Comparison of ENCODE assay signal across 1 cellular context in the genomic region with DNA sequence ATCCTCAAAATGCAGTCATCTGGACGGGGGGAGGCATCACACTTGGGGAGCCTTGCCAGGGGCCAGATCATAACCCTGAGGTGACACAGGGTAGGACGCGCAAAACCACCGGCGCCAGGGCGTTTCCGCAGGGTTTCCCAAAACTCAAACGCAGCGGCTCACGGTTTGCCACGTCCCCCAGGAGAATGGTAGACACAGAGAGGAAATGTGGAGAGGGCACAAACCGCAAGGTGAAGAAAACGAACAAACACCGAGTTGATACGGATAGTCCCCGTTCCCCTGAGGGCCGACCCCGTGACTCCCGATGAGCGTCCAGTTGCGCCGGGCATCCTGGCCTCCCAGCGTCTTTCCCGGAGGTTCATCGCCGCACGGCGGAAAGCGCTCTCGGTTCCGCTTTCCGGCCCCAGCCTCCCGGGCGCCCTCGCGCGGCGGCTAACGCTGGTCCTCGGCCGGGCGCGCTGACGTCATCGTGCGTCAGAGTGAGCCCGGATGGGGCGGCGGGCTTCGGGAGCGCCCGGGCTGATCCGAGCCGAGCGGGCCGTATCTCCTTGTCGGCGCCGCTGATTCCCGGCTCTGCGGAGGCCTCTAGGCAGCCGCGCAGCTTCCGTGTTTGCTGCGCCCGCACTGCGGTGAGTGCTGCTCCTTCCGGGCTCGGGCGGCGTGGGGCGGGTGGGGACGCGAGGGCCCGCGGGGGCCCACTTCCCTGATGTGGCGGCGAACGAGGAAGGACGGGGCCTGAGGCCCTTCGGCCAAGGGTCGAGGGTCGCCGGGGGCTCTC.
A peak's percentile ranks its signal among the peaks of the same experiment; 100 is the strongest.
TF ChIP-seq lines count a peak whose summit lies in the region.

BIRC2 (plus strand) TSS at position 467 of the 778 bp plus-strand sequence. CDS start 2,641 bp downstream, outside the sequence.

TF ChIP-seq in HEK293, 187 proteins besides CTCF, POLR2A, EP300 and RAD21 (continued from another document):
- TF ChIP-seq PRDM10 (tag by site-specific recombination; IDR thresholded peaks at IDR 0.05) (peak; percentile 73), ZNF175 (tag by site-specific recombination; IDR thresholded peaks at IDR 0.05) (no peak), ZNF239 (tag by site-specific recombination; IDR thresholded peaks at IDR 0.05) (no peak), ZEB2 (tag by site-specific recombination; IDR thresholded peaks at IDR 0.05) (peak; percentile 97), ZFP69B (tag by site-specific recombination; IDR thresholded peaks at IDR 0.05) (0 out of 2 replicates have a peak, but pooled peaks have one; percentile 19), ZSCAN23 (tag by site-specific recombination; IDR thresholded peaks at IDR 0.05) (0 out of 2 replicates have a peak, but pooled peaks have one; percentile 36), ZNF692 (tag by site-specific recombination; IDR thresholded peaks at IDR 0.05) (peak; percentile 75), ZNF830 (tag by site-specific recombination; IDR thresholded peaks at IDR 0.05; ENCODE audit: low read depth) (no peak), ZNF350 (tag by site-specific recombination; IDR thresholded peaks at IDR 0.05) (no peak), ZNF843 (tag by site-specific recombination; IDR thresholded peaks at IDR 0.05) (peak; percentile 50; the same call in 1 of the 2 replicates), BCL11A (tag by site-specific recombination; IDR thresholded peaks at IDR 0.05; ENCODE audit: low read depth) (no peak), PRDM1 (tag by site-specific recombination; IDR thresholded peaks at IDR 0.05) (peak; percentile 27; the same call in 1 of the 2 replicates), ZBTB20 (tag by site-specific recombination; IDR thresholded peaks at IDR 0.05) (peak; percentile 97), SP7 (tag by site-specific recombination; IDR thresholded peaks at IDR 0.05) (peak; percentile 75), SP2 (tag by site-specific recombination; IDR thresholded peaks at IDR 0.05) (peak; percentile 54), ZNF211 (tag by site-specific recombination; IDR thresholded peaks at IDR 0.05; ENCODE audit: low read depth) (no peak), ZBTB7A (tag by site-specific recombination; IDR thresholded peaks at IDR 0.05; ENCODE audit: low read depth) (no peak), REPIN1 (tag by site-specific recombination; IDR thresholded peaks at IDR 0.05; ENCODE audit: low read depth) (no peak)
- TF ChIP-seq, protein P1, sequence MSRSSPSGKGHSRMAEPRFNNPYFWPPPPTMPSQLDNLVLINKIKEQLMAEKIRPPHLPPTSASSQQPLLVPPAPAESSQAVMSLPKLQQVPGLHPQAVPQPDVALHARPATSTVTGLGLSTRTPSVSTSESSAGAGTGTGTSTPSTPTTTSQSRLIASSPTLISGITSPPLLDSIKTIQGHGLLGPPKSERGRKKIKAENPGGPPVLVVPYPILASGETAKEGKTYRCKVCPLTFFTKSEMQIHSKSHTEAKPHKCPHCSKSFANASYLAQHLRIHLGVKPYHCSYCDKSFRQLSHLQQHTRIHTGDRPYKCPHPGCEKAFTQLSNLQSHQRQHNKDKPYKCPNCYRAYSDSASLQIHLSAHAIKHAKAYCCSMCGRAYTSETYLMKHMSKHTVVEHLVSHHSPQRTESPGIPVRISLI (tag by site-specific recombination; IDR thresholded peaks at IDR 0.05) = no peak
- TF ChIP-seq, protein P2, sequence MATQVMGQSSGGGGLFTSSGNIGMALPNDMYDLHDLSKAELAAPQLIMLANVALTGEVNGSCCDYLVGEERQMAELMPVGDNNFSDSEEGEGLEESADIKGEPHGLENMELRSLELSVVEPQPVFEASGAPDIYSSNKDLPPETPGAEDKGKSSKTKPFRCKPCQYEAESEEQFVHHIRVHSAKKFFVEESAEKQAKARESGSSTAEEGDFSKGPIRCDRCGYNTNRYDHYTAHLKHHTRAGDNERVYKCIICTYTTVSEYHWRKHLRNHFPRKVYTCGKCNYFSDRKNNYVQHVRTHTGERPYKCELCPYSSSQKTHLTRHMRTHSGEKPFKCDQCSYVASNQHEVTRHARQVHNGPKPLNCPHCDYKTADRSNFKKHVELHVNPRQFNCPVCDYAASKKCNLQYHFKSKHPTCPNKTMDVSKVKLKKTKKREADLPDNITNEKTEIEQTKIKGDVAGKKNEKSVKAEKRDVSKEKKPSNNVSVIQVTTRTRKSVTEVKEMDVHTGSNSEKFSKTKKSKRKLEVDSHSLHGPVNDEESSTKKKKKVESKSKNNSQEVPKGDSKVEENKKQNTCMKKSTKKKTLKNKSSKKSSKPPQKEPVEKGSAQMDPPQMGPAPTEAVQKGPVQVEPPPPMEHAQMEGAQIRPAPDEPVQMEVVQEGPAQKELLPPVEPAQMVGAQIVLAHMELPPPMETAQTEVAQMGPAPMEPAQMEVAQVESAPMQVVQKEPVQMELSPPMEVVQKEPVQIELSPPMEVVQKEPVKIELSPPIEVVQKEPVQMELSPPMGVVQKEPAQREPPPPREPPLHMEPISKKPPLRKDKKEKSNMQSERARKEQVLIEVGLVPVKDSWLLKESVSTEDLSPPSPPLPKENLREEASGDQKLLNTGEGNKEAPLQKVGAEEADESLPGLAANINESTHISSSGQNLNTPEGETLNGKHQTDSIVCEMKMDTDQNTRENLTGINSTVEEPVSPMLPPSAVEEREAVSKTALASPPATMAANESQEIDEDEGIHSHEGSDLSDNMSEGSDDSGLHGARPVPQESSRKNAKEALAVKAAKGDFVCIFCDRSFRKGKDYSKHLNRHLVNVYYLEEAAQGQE (tag by site-specific recombination; IDR thresholded peaks at IDR 0.05) = no peak
